Comparison of ENCODE assay signal across 8 cellular contexts in the genomic region with DNA sequence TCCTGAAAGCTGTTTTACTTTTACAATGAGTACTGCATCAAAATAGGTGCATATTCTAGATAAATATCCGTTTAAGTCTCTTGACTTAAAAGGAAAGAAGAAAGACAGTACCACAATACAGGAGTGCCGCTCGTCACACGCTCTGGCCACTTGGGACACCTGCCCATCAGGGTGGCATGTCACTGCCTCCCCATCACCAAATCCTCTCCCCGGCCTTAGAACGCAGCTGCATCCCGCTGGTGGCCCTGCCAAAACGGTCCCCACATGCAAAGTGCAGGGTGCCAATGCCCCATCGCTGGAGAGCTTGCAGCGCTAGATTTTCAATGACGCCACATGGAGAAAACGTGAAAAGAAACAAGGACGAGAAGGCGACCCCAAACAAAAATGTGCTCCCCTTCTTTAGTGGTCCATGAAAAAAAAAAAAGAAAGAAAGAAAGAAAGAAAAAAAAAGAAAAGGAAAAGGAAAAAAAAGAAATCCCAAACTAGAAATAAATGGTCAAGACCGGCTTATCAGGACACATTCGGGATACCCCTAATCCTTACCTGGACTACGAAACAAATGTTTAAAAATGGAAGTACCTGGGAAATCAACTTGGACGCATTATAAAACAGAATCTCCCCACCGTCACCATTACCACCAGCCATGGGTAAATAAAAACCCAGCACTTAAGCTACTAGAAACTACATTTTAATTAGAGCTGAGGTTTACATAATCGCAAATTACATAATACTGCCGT.
DNase-seq lines count a peak whose midpoint lies in the region; TF ChIP-seq lines count a peak whose summit lies in the region.

No MANE protein-coding gene starts in this region.

- peak overlapping the region; percentile 62 for H3K4me3 ChIP-seq in iPS-18c (ENCODE audit: insufficient read depth, low read depth, low read length)

- peak overlapping the region; percentile 90 for H3K27ac ChIP-seq in RWPE1

- DNase-seq in NOMO-1 (lab: John Stamatoyannopoulos, UW; ENCODE audit: unreplicated experiment in 2 of 2) (peak; percentile 29 to 64), NOMO-1 treated with dmso at 0.1 percent for 144 hours (lab: John Stamatoyannopoulos, UW; ENCODE audit: unreplicated experiment) (no peak), RWPE1 (ENCODE audit: low spot score) (no peak), amygdala (lab: John Stamatoyannopoulos, UW) (peak in 34 of 56 donors; percentile 6 to 53 (median 27)), NCI-H1048 (lab: John Stamatoyannopoulos, UW) (no peak), AML-193 (lab: John Stamatoyannopoulos, UW) (no peak)
- DNase-seq in stimulated activated CD4-positive, alpha-beta T cell treated with anti-CD3 and anti-CD28 coated beads, Interleukin-12 subunit alpha, Interleukin-12 subunit beta, amount 100 ng/mL, for 24 hours (ENCODE audit: low read depth in 2 of 2) = peak; percentile 33 to 54

- POLR2A ChIA-PET in RWPE1 (lab: Yijun Ruan, JAX; ENCODE audit: low non-redundant PET) = interaction anchor here (0.7 kb wide), 1 partner anchor 133 kb away, joined by 5 read pairs; no protein-coding TSS in a partner anchor

- no peak for TF ChIP-seq CTCF in RWPE1 (conservative IDR thresholded peaks at IDR 0.05; ENCODE audit: low read depth)

- CTCF ChIA-PET in RWPE1 (lab: Yijun Ruan, JAX) = interaction anchor here (0.6 to 2.0 kb wide), 3 partner anchors 40 to 220 kb away, joined by 3 to 18 read pairs (median 3); no protein-coding TSS in a partner anchor

- no peaks in the 10 kb centered on the region for H3K9me3 ChIP-seq in iPS-18c (ENCODE audit: control insufficient read depth, insufficient read depth, low read length)

Comparison
In these comparisons a context has a peak if more than half of its experiments do, and no peak if none do; other contexts are left out.
1. DNase-seq: peak in NOMO-1 (2 of 2), amygdala (34 of 56) and stimulated activated CD4-positive, alpha-beta T cell treated with anti-CD3 and anti-CD28 coated beads, Interleukin-12 subunit alpha, Interleukin-12 subunit beta, amount 100 ng/mL, for 24 hours (2 of 2); none in NOMO-1 treated with dmso at 0.1 percent for 144 hours (single experiment), RWPE1 (single experiment), NCI-H1048 (single experiment) and AML-193 (0 of 2).